In the genomic region with DNA sequence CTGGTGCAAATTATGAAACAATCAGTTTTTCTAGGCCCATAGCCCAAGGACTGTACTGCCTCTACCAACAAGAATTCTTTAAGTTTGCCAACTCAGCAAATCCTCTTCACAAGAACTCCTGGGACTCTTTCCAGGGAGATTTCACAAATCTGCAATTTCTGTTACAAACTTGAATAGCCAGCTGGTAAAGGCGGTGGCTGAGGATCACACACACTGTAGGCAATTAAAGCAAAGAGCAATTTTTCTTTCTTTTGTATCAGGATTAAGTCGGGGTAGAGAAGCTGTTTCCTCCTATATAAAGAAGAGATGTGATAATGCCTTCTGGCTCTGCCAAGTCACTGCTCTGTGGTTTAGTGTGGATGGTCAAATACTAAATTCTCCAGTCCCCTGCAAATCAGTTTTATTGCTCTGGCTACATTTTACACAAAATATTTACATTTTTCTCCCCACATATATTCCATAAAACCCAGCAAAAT, we compare ENCODE assay signal across 8 cellular contexts. TPM values are rescaled to one million over a fixed set of nuclear protein-coding genes. Genes with fewer than 3 reads are reported as not detected.
DNase-seq lines count a peak whose midpoint lies in the region; ATAC-seq and TF ChIP-seq lines count a peak whose summit lies in the region.

No MANE protein-coding gene starts in this region.

- H3K27me3 ChIP-seq in WERI-Rb-1 (ENCODE audit: insufficient read depth, low read depth, severe bottlenecking) = no peaks in the 10 kb centered on the region

- H3K27ac ChIP-seq in WERI-Rb-1 = peak overlapping the region; percentile 92

- no peak for DNase-seq in activated naive CD4-positive, alpha-beta T cell treated with anti-CD3 and anti-CD28 coated beads for 36 hours
- DNase-seq in activated naive CD4-positive, alpha-beta T cell treated with anti-CD3 and anti-CD28 coated beads, Interleukin-2, amount 50 U/mL, for 72 hours (ENCODE audit: low spot score in 2 of 2) = no peak
- DNase-seq in WERI-Rb-1 = no peak
- DNase-seq in foreskin melanocyte = peak; percentile 27
- peak; percentile 77 for DNase-seq in renal cortical epithelial cell (ENCODE audit: low read depth)
- no peak for DNase-seq in DMS79 (lab: John Stamatoyannopoulos, UW)
- no peak for DNase-seq in COLO668 (lab: John Stamatoyannopoulos, UW; ENCODE audit: unreplicated experiment)

- ATAC-seq in activated naive CD4-positive, alpha-beta T cell treated with anti-CD3 and anti-CD28 coated beads, Interleukin-2, amount 50 U/mL, for 72 hours = no peak
- no peak for ATAC-seq in GM19035 (IDR thresholded peaks at IDR 0.05; ENCODE audit: unreplicated experiment)

- peak overlapping the region; percentile 50 for H3K4me3 Mint-ChIP-seq in activated naive CD4-positive, alpha-beta T cell treated with anti-CD3 and anti-CD28 coated beads for 36 hours

- peak overlapping the region; percentile 38 for H3K27ac Mint-ChIP-seq in activated naive CD4-positive, alpha-beta T cell treated with anti-CD3 and anti-CD28 coated beads for 36 hours
- H3K27ac Mint-ChIP-seq in activated naive CD4-positive, alpha-beta T cell treated with anti-CD3 and anti-CD28 coated beads, Interleukin-2, amount 50 U/mL, for 72 hours = peak overlapping the region in 1 of 2 donors; percentile 100

- peak overlapping the region; percentile 82 for H3K4me3 ChIP-seq in WERI-Rb-1 (ENCODE audit: low read depth, low read length)

- no peaks in the 10 kb centered on the region for H3K27me3 Mint-ChIP-seq in activated naive CD4-positive, alpha-beta T cell treated with anti-CD3 and anti-CD28 coated beads for 36 hours (ENCODE audit: low read depth)

- H3K36me3 ChIP-seq in WERI-Rb-1 = peaks cover 11% of the 10 kb centered on the region

- no peaks in the 10 kb centered on the region for H3K9me3 ChIP-seq in WERI-Rb-1 (ENCODE audit: severe bottlenecking)

- H3K4me1 Mint-ChIP-seq in activated naive CD4-positive, alpha-beta T cell treated with anti-CD3 and anti-CD28 coated beads for 36 hours (ENCODE audit: low read depth) = peaks cover 33% of the 10 kb centered on the region

- peaks cover 1% of the 10 kb centered on the region for H3K9me3 Mint-ChIP-seq in activated naive CD4-positive, alpha-beta T cell treated with anti-CD3 and anti-CD28 coated beads for 36 hours
- no peaks in the 10 kb centered on the region for H3K9me3 Mint-ChIP-seq in activated naive CD4-positive, alpha-beta T cell treated with anti-CD3 and anti-CD28 coated beads, Interleukin-2, amount 50 U/mL, for 72 hours

- peaks cover 26% of the 10 kb centered on the region for H3K36me3 Mint-ChIP-seq in activated naive CD4-positive, alpha-beta T cell treated with anti-CD3 and anti-CD28 coated beads for 36 hours (ENCODE audit: low read depth)
- peaks cover 13 to 23% of the 10 kb centered on the region in 2 donors for H3K36me3 Mint-ChIP-seq in activated naive CD4-positive, alpha-beta T cell treated with anti-CD3 and anti-CD28 coated beads, Interleukin-2, amount 50 U/mL, for 72 hours

- intact Hi-C loops in activated naive CD4-positive, alpha-beta T cell treated with anti-CD3 and anti-CD28 coated beads for 36 hours (cut with micrococcal nuclease) = loop anchor here (5.0 to 10.0 kb wide), 4 partner anchors 146 to 1178 kb away; partner anchors contain the start of genes FAM78B and TADA1

- TF ChIP-seq CTCF in WERI-Rb-1 (IDR thresholded peaks at IDR 0.05; ENCODE audit: low read depth, low read length) = no peak

- CTCF ChIA-PET in activated naive CD4-positive, alpha-beta T cell treated with anti-CD3 and anti-CD28 coated beads for 36 hours (lab: Charles Lee) = interaction anchor here (1.5 to 2.2 kb wide), 2 partner anchors 13 to 37 kb away, joined by 3 to 9 read pairs; no protein-coding TSS in a partner anchor

RNA-seq across cellular contexts. Expression of gene ALDH9A1, which starts 1.7 kb away (rescaled TPM):
- 10 to 100 TPM; 35.8 to 43.5 TPM for total RNA-seq in activated naive CD4-positive, alpha-beta T cell treated with anti-CD3 and anti-CD28 coated beads for 36 hours
- total RNA-seq in activated naive CD4-positive, alpha-beta T cell treated with anti-CD3 and anti-CD28 coated beads, Interleukin-2, amount 50 U/mL, for 72 hours = 10 to 100 TPM; 23.9 to 31.6 TPM
- total RNA-seq in renal cortical epithelial cell = 111 and 160 TPM in 2 replicates

Comparison
In these comparisons a context has a peak if more than half of its experiments do, and no peak if none do; other contexts are left out.
1. DNase-seq: peak in foreskin melanocyte (single experiment) and renal cortical epithelial cell (single experiment); none in activated naive CD4-positive, alpha-beta T cell treated with anti-CD3 and anti-CD28 coated beads for 36 hours (single experiment), activated naive CD4-positive, alpha-beta T cell treated with anti-CD3 and anti-CD28 coated beads, Interleukin-2, amount 50 U/mL, for 72 hours (0 of 2), WERI-Rb-1 (single experiment), DMS79 (single experiment) and COLO668 (single experiment).